25 cellular contexts compared by ENCODE assay signal in genomic region chr2:135935914-135936313, GRCh38.
"Had no signal": no experiment of that assay in that cellular context is flagged by ENCODE, and none has a peak within 500 bp of the region (broad histone marks: within the 10 kb centered on the region; RNA-seq: fewer than 3 reads in every experiment).

No MANE protein-coding gene starts in this region.

- H3K9me3 ChIP-seq: esophagus muscularis mucosa, gastroesophageal sphincter, left lung, lower lobe of right lung, mucosa of descending colon had no signal

- H3K4me3 Mint-ChIP-seq: immature natural killer cell, mesothelial cell of epicardium had no signal

- DNase-seq: dermis blood vessel endothelial cell; dorsolateral prefrontal cortex; effector CD4-positive, alpha-beta T cell; effector memory CD4-positive, alpha-beta T cell; foreskin keratinocyte; heart left ventricle; hypothalamus; immature natural killer cell; islet precursor cell; kidney; kidney glomerular epithelial cell; left colon; left lung; left ventricle myocardium superior; lower lobe of right lung; mesenchymal stem cell; mucosa of descending colon had no signal

- H3K27me3 ChIP-seq: dorsolateral prefrontal cortex, esophagus muscularis mucosa, foreskin keratinocyte, gastroesophageal sphincter, heart left ventricle, hepatocyte, left lung had no signal

- H2AFZ ChIP-seq: hepatocyte had no signal

- H3K4me3 ChIP-seq: coronary artery, dorsolateral prefrontal cortex, esophagus muscularis mucosa, gastroesophageal sphincter, heart left ventricle, hepatocyte, left lung, lower lobe of right lung, mucosa of descending colon had no signal

- H3K27ac Mint-ChIP-seq: immature natural killer cell, mesothelial cell of epicardium had no signal

- H3K9me3 Mint-ChIP-seq: immature natural killer cell had no signal

- FAIRE-seq: colon, endothelial cell of umbilical vein, frontal cortex, kidney had no signal

- H3K4me1 Mint-ChIP-seq: mesothelial cell of epicardium had no signal

- H3K27ac ChIP-seq: coronary artery, dorsolateral prefrontal cortex, esophagus muscularis mucosa, foreskin keratinocyte, gastroesophageal sphincter, heart left ventricle, hepatocyte, left lung, lower lobe of right lung had no signal

- H3K4me2 ChIP-seq: hepatocyte had no signal

- H3K4me1 ChIP-seq: foreskin keratinocyte, gastroesophageal sphincter, lower lobe of right lung had no signal

- ATAC-seq: foreskin keratinocyte, gastroesophageal sphincter, heart left ventricle, left colon, left lung, left ventricle myocardium superior, lower lobe of right lung, mucosa of descending colon had no signal
